In the genomic region with DNA sequence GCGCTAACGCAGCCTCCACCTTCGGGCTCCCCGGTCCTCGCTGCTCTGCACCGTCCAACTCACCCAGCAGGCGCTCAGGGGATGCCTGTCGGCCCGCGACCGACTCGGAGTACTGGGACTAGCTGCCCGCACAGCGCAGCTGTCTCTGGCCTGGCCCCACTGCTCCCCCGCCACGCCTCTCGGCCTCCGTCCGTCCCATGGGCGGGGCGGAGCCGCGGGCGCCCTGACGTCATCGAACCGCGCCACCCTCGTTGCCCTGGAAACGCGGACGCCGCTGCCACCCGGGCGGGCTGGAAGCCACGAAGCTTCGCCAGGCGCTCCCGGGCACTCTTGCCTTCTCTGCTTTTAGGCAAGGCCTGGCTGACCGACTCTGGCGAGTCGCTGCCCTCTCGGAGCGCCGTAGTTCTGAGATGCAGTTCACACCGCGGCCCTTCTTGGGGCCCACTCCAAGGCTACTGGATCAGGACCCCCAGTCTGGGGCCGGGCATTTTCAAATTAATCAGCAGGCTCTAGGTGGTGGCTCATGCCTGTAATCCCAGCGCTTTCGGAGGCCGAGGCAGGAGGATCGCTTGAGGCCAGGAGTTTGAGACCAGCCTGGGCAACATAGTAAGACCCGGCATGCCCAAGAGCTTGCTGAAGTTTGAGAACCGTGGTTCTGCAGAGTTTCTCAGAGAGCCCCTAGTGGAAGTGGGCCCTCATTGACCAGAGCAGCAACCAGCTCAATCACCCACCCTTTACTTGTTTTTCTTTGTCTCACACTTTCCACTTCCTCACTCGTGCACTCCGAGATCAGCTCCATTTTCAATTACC, we compare ENCODE assay signal across 8 cellular contexts. TPM values are rescaled to one million over a fixed set of nuclear protein-coding genes. Genes with fewer than 3 reads are reported as not detected.
DNase-seq lines count a peak whose midpoint lies in the region; ATAC-seq, FAIRE-seq and TF ChIP-seq lines count a peak whose summit lies in the region.

No MANE protein-coding gene starts in this region.

- no peak for TF ChIP-seq CTCF in kidney (IDR thresholded peaks at IDR 0.05; ENCODE audit: borderline replicate concordance, extremely low read depth, insufficient read depth)

- H3K9me3 ChIP-seq in kidney (ENCODE audit: control insufficient read depth in 1 of 2, low read length in 2 of 2), result no peaks in the 10 kb centered on the region

- peaks cover 8 to 17% of the 10 kb centered on the region in 2 donors for H3K4me1 ChIP-seq in kidney (ENCODE audit: control insufficient read depth in 1 of 2, insufficient read depth in 1 of 2, low read depth in 1 of 2, low read length in 2 of 2)

- H3K36me3 ChIP-seq in kidney (ENCODE audit: control insufficient read depth in 1 of 2, insufficient read depth in 2 of 2, low read length in 2 of 2), result no peaks in the 10 kb centered on the region

- peak overlapping the region; percentile 97 for H3K27ac Mint-ChIP-seq in central memory CD8-positive, alpha-beta T cell (ENCODE audit: low read depth)

- peak; percentile 98 for DNase-seq in AG20443 (ENCODE audit: low spot score)
- peak; percentile 77 for DNase-seq in NCI-H345 (lab: John Stamatoyannopoulos, UW)
- peak; percentile 82 for DNase-seq in activated CD4-positive, CD25-positive, alpha-beta regulatory T cell treated with anti-CD3 and anti-CD28 coated beads, Interleukin-2, amount 50 U/mL, for 16 hours (ENCODE audit: low read depth, low spot score)
- peak; percentile 93 to 99 for DNase-seq in central memory CD8-positive, alpha-beta T cell (ENCODE audit: low spot score in 2 of 2)
- DNase-seq in kidney, result peak; percentile 96
- peak; percentile 91 for DNase-seq in stimulated activated CD4-positive, alpha-beta T cell treated with anti-CD3 and anti-CD28 coated beads, Interleukin-15, amount 100 ng/mL, for 24 hours

- peaks cover 29% of the 10 kb centered on the region for H3K4me1 Mint-ChIP-seq in central memory CD8-positive, alpha-beta T cell

- peak overlapping the region; percentile 97 for H3K4me3 Mint-ChIP-seq in central memory CD8-positive, alpha-beta T cell

- no peak for FAIRE-seq in kidney (lab: Jason Lieb, UNC)

- ATAC-seq in GM19025 (IDR thresholded peaks at IDR 0.05; ENCODE audit: low read depth, unreplicated experiment) (peak; percentile 94), HG03196 (IDR thresholded peaks at IDR 0.05; ENCODE audit: unreplicated experiment) (peak; percentile 93)
- ATAC-seq in central memory CD8-positive, alpha-beta T cell (replicated peaks; ENCODE audit: extremely low read depth, poor library complexity, severe bottlenecking), result peak; percentile 88

- peak overlapping the region; percentile 66 to 91 for H3K4me3 ChIP-seq in kidney (ENCODE audit: low read length in 2 of 2)

- intact Hi-C loops in kidney (cut with DNase I), result no loop called here

- no peaks in the 10 kb centered on the region for H3K27me3 Mint-ChIP-seq in central memory CD8-positive, alpha-beta T cell

- peak overlapping the region; percentile 33 to 90 for H3K9ac ChIP-seq in kidney (ENCODE audit: low read length in 2 of 2)

- peaks cover 18% of the 10 kb centered on the region for H3K36me3 Mint-ChIP-seq in central memory CD8-positive, alpha-beta T cell (ENCODE audit: insufficient read depth)

- H3K27ac ChIP-seq in kidney (ENCODE audit: low read depth in 2 of 2, low read length in 2 of 2), result peak overlapping the region; percentile 66 to 82

- H3K9me3 Mint-ChIP-seq in central memory CD8-positive, alpha-beta T cell, result no peaks in the 10 kb centered on the region

RNA-seq across cellular contexts. Expression of a gene that starts 12.0 kb away (rescaled TPM):
- total RNA-seq in kidney, result 21.7 TPM
- polyA plus RNA-seq in kidney (ENCODE audit: insufficient read depth, low read depth, low replicate concordance), result 10.1 TPM

RNA-seq across cellular contexts. Expression of a gene that starts 12.1 kb away (rescaled TPM):
- total RNA-seq in kidney, result 20.1 TPM
- 5.1 TPM for polyA plus RNA-seq in kidney (ENCODE audit: insufficient read depth, low read depth, low replicate concordance)

Comparison
In these comparisons a context has a peak if more than half of its experiments do, and no peak if none do; other contexts are left out.
1. Peak in every context shown above with its lines: DNase-seq, ATAC-seq, H3K4me3 ChIP-seq and H3K27ac ChIP-seq.